Comparison of ENCODE assay signal across 8 cellular contexts in the genomic region with DNA sequence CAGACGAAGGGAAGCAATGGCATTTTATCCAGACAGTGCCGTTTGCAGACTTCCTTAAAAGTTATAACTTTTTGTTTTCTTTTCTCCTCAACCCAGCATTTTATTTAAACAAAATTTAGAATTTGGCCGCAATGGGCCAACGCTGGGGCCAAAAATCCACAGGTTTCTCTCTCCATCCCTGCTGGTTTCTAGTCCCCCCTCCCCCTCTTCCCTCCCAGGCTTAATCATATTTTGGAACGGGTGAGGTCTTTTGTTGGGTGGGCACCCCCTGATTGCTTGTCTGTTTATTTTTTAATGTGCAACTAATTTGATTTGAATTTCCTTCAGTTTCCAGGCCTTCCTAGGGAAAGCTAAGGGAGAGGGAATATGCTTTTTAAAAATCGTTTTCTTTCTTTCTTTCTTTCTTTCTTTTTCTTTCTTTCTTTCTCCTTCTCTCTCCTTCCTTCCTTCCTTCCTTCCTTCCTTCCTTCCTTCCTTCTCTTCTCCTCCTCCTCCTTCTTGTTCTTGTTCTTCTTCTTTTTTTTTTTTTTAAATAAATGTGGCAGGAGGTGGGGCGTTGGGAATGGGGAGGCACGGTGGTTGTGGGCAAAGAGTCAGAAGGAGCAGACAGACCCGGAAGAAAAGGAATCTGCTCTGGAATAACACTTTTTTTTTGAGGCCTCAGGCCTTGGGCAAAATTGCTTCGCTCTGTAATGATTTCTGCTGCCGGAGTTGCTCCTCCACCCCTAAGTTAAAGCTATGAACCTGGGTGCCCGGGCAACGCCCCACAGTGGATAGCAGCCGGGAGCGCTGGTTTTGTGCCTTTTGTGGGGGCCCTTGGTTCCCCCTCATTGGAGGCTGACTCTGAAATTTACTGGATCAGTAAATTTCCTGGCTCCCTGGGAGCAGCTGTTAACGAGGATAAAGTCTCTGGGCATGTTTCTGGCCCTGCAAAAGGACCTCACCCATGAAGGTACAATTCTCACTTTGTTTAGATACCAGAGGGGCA. TPM values are rescaled to one million over a fixed set of nuclear protein-coding genes. Genes with fewer than 3 reads are reported as not detected.
DNase-seq lines count a peak whose midpoint lies in the region; ATAC-seq, FAIRE-seq and TF ChIP-seq lines count a peak whose summit lies in the region.

No MANE protein-coding gene starts in this region.

- H3K4me2 ChIP-seq in Loucy (ENCODE audit: low read depth, low read length, poor library complexity, severe bottlenecking): peak overlapping the region; percentile 73

- no peak overlapping the region for H2AFZ ChIP-seq in Loucy (ENCODE audit: low read length)

- H3K4me1 ChIP-seq in Loucy (ENCODE audit: insufficient read depth, low read length, poor library complexity, severe bottlenecking) (peaks cover 31% of the 10 kb centered on the region), thyroid gland (peaks cover 23 to 40% of the 10 kb centered on the region in 2 donors)

- H4K20me1 ChIP-seq in Loucy (ENCODE audit: insufficient read depth, low read length, poor library complexity, severe bottlenecking): peaks cover 24% of the 10 kb centered on the region

- intact Hi-C loops in thyroid gland (cut with DNase I): no loop called here

- no peak for ATAC-seq in HG03108 (IDR thresholded peaks at IDR 0.05; ENCODE audit: unreplicated experiment)

- TF ChIP-seq CTCF in Loucy (conservative IDR thresholded peaks at IDR 0.05; ENCODE audit: low read length): no peak
- no peak for TF ChIP-seq CTCF in brain microvascular endothelial cell (IDR thresholded peaks at IDR 0.05; ENCODE audit: low read depth, low read length, missing control alignments)
- no peak for TF ChIP-seq CTCF in thyroid gland (IDR thresholded peaks at IDR 0.05)

- TF ChIP-seq POLR2A in thyroid gland (IDR thresholded peaks at IDR 0.05): peak in 1 of 2 donors; percentile 26
- TF ChIP-seq POLR2A in GM12892 (IDR thresholded peaks at IDR 0.05; ENCODE audit: low read depth, low read length): no peak

- no peaks in the 10 kb centered on the region for H3K36me3 ChIP-seq in Loucy (ENCODE audit: insufficient read depth, low read length)
- H3K36me3 ChIP-seq in brain microvascular endothelial cell (replicated peaks): peaks cover 18% of the 10 kb centered on the region
- H3K36me3 ChIP-seq in thyroid gland: no peaks in the 10 kb centered on the region

- peak overlapping the region; percentile 96 for H3K9ac ChIP-seq in Loucy (ENCODE audit: low read depth, low read length, poor library complexity, severe bottlenecking)

- no peaks in the 10 kb centered on the region for H3K9me3 ChIP-seq in Loucy (ENCODE audit: insufficient read depth, low read depth, low read length)
- no peaks in the 10 kb centered on the region for H3K9me3 ChIP-seq in thyroid gland

- H3K79me2 ChIP-seq in Loucy (ENCODE audit: insufficient read depth, low read length): peaks cover 45% of the 10 kb centered on the region

- WGBS in thyroid gland, 2 donors: 4 to 6% methylated on average over 16 of the region's 16 CpGs

- DNase-seq in Caki2 (ENCODE audit: low read depth) (peak; percentile 84), brain microvascular endothelial cell (peak; percentile 21), left kidney (ENCODE audit: low read depth, low spot score) (peak; percentile 61), thyroid gland (peak; percentile 76 to 80), GM12892 (ENCODE audit: insufficient read length) (no peak)
- DNase-seq in stimulated activated CD8-positive, alpha-beta memory T cell treated with anti-CD3 and anti-CD28 coated beads, Interleukin-4, amount 100 ng/mL, for 48 hours: no peak

- in situ Hi-C loops in Caki2 (cut with HindIII; ENCODE audit: low pct_unique_long_range_greater_than_20kb, low sequenced_read_pairs): no loop called here
- in situ Hi-C loops in brain microvascular endothelial cell (cut with HindIII; ENCODE audit: low pct_ligation_motif_present, low sequenced_read_pairs): no loop called here

- no peaks in the 10 kb centered on the region for H3K9me2 ChIP-seq in Loucy (replicated peaks; ENCODE audit: low read depth, low read length)

- peak overlapping the region; percentile 98 for H3K4me3 ChIP-seq in Loucy (ENCODE audit: low read length, poor library complexity, severe bottlenecking)
- H3K4me3 ChIP-seq in brain microvascular endothelial cell (ENCODE audit: low read depth, low read length): peak overlapping the region; percentile 83
- H3K4me3 ChIP-seq in thyroid gland (replicated peaks in 1 of 3): peak overlapping the region; percentile 87 to 96 (median 94)

- no peaks in the 10 kb centered on the region for H3F3A ChIP-seq in Loucy (ENCODE audit: low read depth)

- no peak for FAIRE-seq in GM12892 (lab: Jason Lieb, UNC)

- peak overlapping the region; percentile 98 for H3K27ac ChIP-seq in brain microvascular endothelial cell
- peak overlapping the region; percentile 94 to 98 (median 94) for H3K27ac ChIP-seq in thyroid gland

- H3K27me3 ChIP-seq in Loucy (ENCODE audit: insufficient read depth, low read length, poor library complexity, severe bottlenecking): no peaks in the 10 kb centered on the region
- no peaks in the 10 kb centered on the region for H3K27me3 ChIP-seq in brain microvascular endothelial cell (replicated peaks)
- no peaks in the 10 kb centered on the region for H3K27me3 ChIP-seq in thyroid gland

RNA-seq across cellular contexts. Expression of a gene that starts 1.9 kb away (rescaled TPM):
- total RNA-seq in Caki2 (2014; rRNA removed; shearing (Covaris generic); ENCODE audit: low replicate concordance): 70.0 and 77.7 TPM in 2 replicates
- 100 to 1,000 TPM; 118 to 172 (median 146) TPM for total RNA-seq in thyroid gland
- polyA plus RNA-seq in GM12892 (2012; ENCODE audit: missing spikeins): 4.2 TPM

Comparison
In these comparisons a context has a peak if more than half of its experiments do, and no peak if none do; other contexts are left out.
1. DNase-seq: peak in Caki2 (single experiment), brain microvascular endothelial cell (single experiment), left kidney (single experiment) and thyroid gland (2 of 2); none in GM12892 (single experiment) and stimulated activated CD8-positive, alpha-beta memory T cell treated with anti-CD3 and anti-CD28 coated beads, Interleukin-4, amount 100 ng/mL, for 48 hours (single experiment).
2. Peak in every context shown above with its lines, with median percentiles within 50 percentile points of each other: H3K4me3 ChIP-seq.